8 cellular contexts compared by ENCODE assay signal in genomic region chr6:149335924-149336323, GRCh38. TPM values are rescaled to one million over a fixed set of nuclear protein-coding genes. Genes with fewer than 3 reads are reported as not detected.
DNase-seq lines count a peak whose midpoint lies in the region; ATAC-seq and FAIRE-seq lines count a peak whose summit lies in the region.

No MANE protein-coding gene starts in this region.

- H3K27me3 ChIP-seq in endocrine pancreas (ENCODE audit: control insufficient read depth, insufficient read depth, low read length) = no peaks in the 10 kb centered on the region

- H3K4me3 ChIP-seq in endocrine pancreas (ENCODE audit: control insufficient read depth, insufficient read depth, low read length) = peak overlapping the region; percentile 8

- H3K36me3 ChIP-seq in endocrine pancreas (ENCODE audit: control insufficient read depth, insufficient read depth, low read length) = no peaks in the 10 kb centered on the region

- peaks cover 34% of the 10 kb centered on the region for H3K4me1 ChIP-seq in endocrine pancreas (ENCODE audit: control insufficient read depth, insufficient read depth, low read length)

- no peaks in the 10 kb centered on the region for H3K9me3 ChIP-seq in endocrine pancreas (ENCODE audit: control insufficient read depth, low read length)

- FAIRE-seq in frontal cortex (lab: Jason Lieb, UNC) = no peak

- ATAC-seq in GM18907 (IDR thresholded peaks at IDR 0.05; ENCODE audit: unreplicated experiment) (peak; percentile 43), GM18870 (IDR thresholded peaks at IDR 0.05; ENCODE audit: unreplicated experiment) (no peak)

- DNase-seq in RPMI7951 (ENCODE audit: low read depth) = peak; percentile 64
- peak; percentile 56 to 58 for DNase-seq in stimulated activated CD4-positive, alpha-beta T cell treated with anti-CD3 and anti-CD28 coated beads, Interleukin-15, amount 100 ng/mL, for 48 hours (ENCODE audit: low read depth in 2 of 2)
- DNase-seq in NOMO-1 treated with dmso at 0.1 percent for 144 hours (lab: John Stamatoyannopoulos, UW; ENCODE audit: unreplicated experiment) = no peak
- DNase-seq in HuH-7 (ENCODE audit: low spot score) = no peak
- no peak for DNase-seq in frontal cortex (ENCODE audit: low spot score in 2 of 2)

- H3K9ac ChIP-seq in endocrine pancreas (ENCODE audit: control insufficient read depth, insufficient read depth, low read length) = no peak overlapping the region

RNA-seq across cellular contexts. Expression of gene TAB2, which starts 18.4 kb away (rescaled TPM):
- 32.5 and 46.7 TPM in 2 replicates for total RNA-seq in RPMI7951 (2014; rRNA removed; shearing (Covaris generic))
- total RNA-seq in frontal cortex = 28.9 TPM

Comparison
In these comparisons a context has a peak if more than half of its experiments do, and no peak if none do; other contexts are left out.
1. DNase-seq: peak in RPMI7951 (single experiment) and stimulated activated CD4-positive, alpha-beta T cell treated with anti-CD3 and anti-CD28 coated beads, Interleukin-15, amount 100 ng/mL, for 48 hours (2 of 2); none in NOMO-1 treated with dmso at 0.1 percent for 144 hours (single experiment), HuH-7 (single experiment) and frontal cortex (0 of 2).